ENCODE assay signal across 8 cellular contexts in genomic region chr1:235783148-235783776, GRCh38.
DNase-seq lines count a peak whose midpoint lies in the region; ATAC-seq and TF ChIP-seq lines count a peak whose summit lies in the region.

No MANE protein-coding gene starts in this region.

- no peaks in the 10 kb centered on the region for H3K4me1 Mint-ChIP-seq in T-helper 2 cell treated with Interferon-gamma antibody and Interleukin-4, amounts not matched to agents 5 μg/mL and 100 μg/mL, for 36 hours (ENCODE audit: low read depth)
- no peaks in the 10 kb centered on the region for H3K4me1 Mint-ChIP-seq in activated CD4-positive, alpha-beta memory T cell treated with anti-CD3 and anti-CD28 coated beads, Interleukin-2, amount 10 ng/mL, durations not matched to agents 7 days and 5 days

- H3K36me3 ChIP-seq in cardiac muscle cell (no peaks in the 10 kb centered on the region), neutrophil (peaks cover 100% of the 10 kb centered on the region)

- H3K27me3 Mint-ChIP-seq in T-helper 2 cell treated with Interferon-gamma antibody and Interleukin-4, amounts not matched to agents 5 μg/mL and 100 μg/mL, for 36 hours (ENCODE audit: low read depth) = no peaks in the 10 kb centered on the region
- no peaks in the 10 kb centered on the region for H3K27me3 Mint-ChIP-seq in activated CD4-positive, alpha-beta memory T cell treated with anti-CD3 and anti-CD28 coated beads, Interleukin-2, amount 10 ng/mL, durations not matched to agents 7 days and 5 days

- TF ChIP-seq CTCF in cardiac muscle cell (IDR thresholded peaks at IDR 0.05; ENCODE audit: low read depth, low read length) (peak; percentile 32), choroid plexus epithelial cell (conservative IDR thresholded peaks at IDR 0.05; ENCODE audit: low read depth, low read length) (peak; percentile 46), neutrophil (IDR thresholded peaks at IDR 0.05) (no peak)

- H3K9me3 Mint-ChIP-seq in T-helper 2 cell treated with Interferon-gamma antibody and Interleukin-4, amounts not matched to agents 5 μg/mL and 100 μg/mL, for 36 hours = no peaks in the 10 kb centered on the region
- H3K9me3 Mint-ChIP-seq in activated CD4-positive, alpha-beta memory T cell treated with anti-CD3 and anti-CD28 coated beads, Interleukin-2, amount 10 ng/mL, durations not matched to agents 7 days and 5 days = no peaks in the 10 kb centered on the region

- POLR2A ChIA-PET in activated CD4-positive, alpha-beta memory T cell treated with anti-CD3 and anti-CD28 coated beads, Interleukin-2, amount 10 ng/mL, durations not matched to agents 7 days and 5 days (lab: Charles Lee) = interaction anchor here (1.0 kb wide), 1 partner anchor 269 kb away, joined by 3 read pairs; no protein-coding TSS in a partner anchor

- H3K36me3 Mint-ChIP-seq in T-helper 2 cell treated with Interferon-gamma antibody and Interleukin-4, amounts not matched to agents 5 μg/mL and 100 μg/mL, for 36 hours (ENCODE audit: low read depth) = peaks cover 15% of the 10 kb centered on the region
- H3K36me3 Mint-ChIP-seq in activated CD4-positive, alpha-beta memory T cell treated with anti-CD3 and anti-CD28 coated beads, Interleukin-2, amount 10 ng/mL, durations not matched to agents 7 days and 5 days (ENCODE audit: low read depth) = peaks cover 14% of the 10 kb centered on the region

- H3K4me1 ChIP-seq in cardiac muscle cell (ENCODE audit: low read depth) = no peaks in the 10 kb centered on the region
- H3K4me1 ChIP-seq in neutrophil (ENCODE audit: control insufficient read depth in 1 of 2, insufficient read depth in 1 of 2, low read depth in 1 of 2, low read length in 1 of 2) = no peaks in the 10 kb centered on the region

- H3K4me3 ChIP-seq in cardiac muscle cell (no peak overlapping the region), choroid plexus epithelial cell (ENCODE audit: low read depth, low read length) (no peak overlapping the region), neutrophil (ENCODE audit: low read depth in 1 of 2, low read length in 1 of 2) (no peak overlapping the region)

- H3K9me3 ChIP-seq in cardiac muscle cell (ENCODE audit: low read depth) (no peaks in the 10 kb centered on the region), neutrophil (no peaks in the 10 kb centered on the region)

- no peaks in the 10 kb centered on the region for H3K27me3 ChIP-seq in cardiac muscle cell
- no peaks in the 10 kb centered on the region for H3K27me3 ChIP-seq in neutrophil

- intact Hi-C loops in left ventricle myocardium superior (cut with micrococcal nuclease) = loop anchor here (5.0 kb wide), 1 partner anchor 271 kb away; no protein-coding TSS in a partner anchor

- CTCF ChIA-PET in activated CD4-positive, alpha-beta memory T cell treated with anti-CD3 and anti-CD28 coated beads, Interleukin-2, amount 10 ng/mL, durations not matched to agents 7 days and 5 days (lab: Charles Lee) = interaction anchor here (0.6 to 3.7 kb wide), 27 partner anchors 9 to 550 kb away, joined by 3 to 26 read pairs (median 3); partner anchors contain the start of gene B3GALNT2

- H3K27ac ChIP-seq in cardiac muscle cell = no peak overlapping the region
- H3K27ac ChIP-seq in neutrophil = peak overlapping the region; percentile 1

- DNase-seq in cardiac muscle cell (ENCODE audit: low read depth in 1 of 2, low spot score in 1 of 2) = peak; percentile 31 to 69
- no peak for DNase-seq in left ventricle myocardium superior
- peak; percentile 33 for DNase-seq in NCI-H748 (lab: John Stamatoyannopoulos, UW; ENCODE audit: unreplicated experiment)
- DNase-seq in choroid plexus epithelial cell (ENCODE audit: low read depth) = peak; percentile 69
- no peak for DNase-seq in T-helper 2 cell treated with Interferon-gamma antibody and Interleukin-4, amounts not matched to agents 5 μg/mL and 100 μg/mL, for 36 hours (ENCODE audit: low spot score)
- no peak for DNase-seq in activated CD4-positive, alpha-beta memory T cell treated with anti-CD3 and anti-CD28 coated beads, Interleukin-2, amount 10 ng/mL, durations not matched to agents 7 days and 5 days
- no peak for DNase-seq in nucleus accumbens (lab: John Stamatoyannopoulos, UW)

- H3K4me3 Mint-ChIP-seq in T-helper 2 cell treated with Interferon-gamma antibody and Interleukin-4, amounts not matched to agents 5 μg/mL and 100 μg/mL, for 36 hours = no peak overlapping the region
- H3K4me3 Mint-ChIP-seq in activated CD4-positive, alpha-beta memory T cell treated with anti-CD3 and anti-CD28 coated beads, Interleukin-2, amount 10 ng/mL, durations not matched to agents 7 days and 5 days = no peak overlapping the region

- no peak overlapping the region for H3K27ac Mint-ChIP-seq in T-helper 2 cell treated with Interferon-gamma antibody and Interleukin-4, amounts not matched to agents 5 μg/mL and 100 μg/mL, for 36 hours
- no peak overlapping the region for H3K27ac Mint-ChIP-seq in activated CD4-positive, alpha-beta memory T cell treated with anti-CD3 and anti-CD28 coated beads, Interleukin-2, amount 10 ng/mL, durations not matched to agents 7 days and 5 days

- no peak for ATAC-seq in left ventricle myocardium superior

Comparison
In these comparisons a context has a peak if more than half of its experiments do, and no peak if none do; other contexts are left out.
1. DNase-seq: peak in cardiac muscle cell (2 of 2), NCI-H748 (single experiment) and choroid plexus epithelial cell (single experiment); none in left ventricle myocardium superior (single experiment), T-helper 2 cell treated with Interferon-gamma antibody and Interleukin-4, amounts not matched to agents 5 μg/mL and 100 μg/mL, for 36 hours (single experiment), activated CD4-positive, alpha-beta memory T cell treated with anti-CD3 and anti-CD28 coated beads, Interleukin-2, amount 10 ng/mL, durations not matched to agents 7 days and 5 days (single experiment) and nucleus accumbens (0 of 56).